In genomic region chr15:45715528-45715927, GRCh38 we compare ENCODE assay signal across 8 cellular contexts.
DNase-seq lines count a peak whose midpoint lies in the region; ATAC-seq, FAIRE-seq and TF ChIP-seq lines count a peak whose summit lies in the region.

No MANE protein-coding gene starts in this region.

- no peaks in the 10 kb centered on the region for H3K36me3 ChIP-seq in bronchial epithelial cell (ENCODE audit: control insufficient read depth, insufficient read depth, low read length)

- H3K27ac Mint-ChIP-seq in progenitor cell of endocrine pancreas = no peak overlapping the region

- H3K27me3 Mint-ChIP-seq in progenitor cell of endocrine pancreas = no peaks in the 10 kb centered on the region

- H3K36me3 Mint-ChIP-seq in progenitor cell of endocrine pancreas (ENCODE audit: insufficient read depth) = peaks cover 1% of the 10 kb centered on the region

- peak; percentile 54 for TF ChIP-seq CTCF in NB4 (IDR thresholded peaks at IDR 0.05; ENCODE audit: low read depth, low read length)
- peak; percentile 22 for TF ChIP-seq CTCF in bronchial epithelial cell (IDR thresholded peaks at IDR 0.05; ENCODE audit: insufficient read depth, low read length, severe bottlenecking)
- TF ChIP-seq CTCF in progenitor cell of endocrine pancreas (IDR thresholded peaks at IDR 0.05; ENCODE audit: unreplicated experiment) = peak; percentile 45

- no peaks in the 10 kb centered on the region for H3K27me3 ChIP-seq in bronchial epithelial cell (ENCODE audit: control insufficient read depth, insufficient read depth, low read length)

- H3K4me1 Mint-ChIP-seq in progenitor cell of endocrine pancreas (ENCODE audit: low read depth) = peaks cover 5% of the 10 kb centered on the region

- peak; percentile 40 for DNase-seq in NCI-H1092 treated with DMSO at 0.1 percent for 48 hours (lab: John Stamatoyannopoulos, UW)
- DNase-seq in NCI-H1092 (lab: John Stamatoyannopoulos, UW) = no peak
- DNase-seq in NB4 (ENCODE audit: low read depth) = peak; percentile 36
- DNase-seq in bronchial epithelial cell (ENCODE audit: low read depth) = peak; percentile 20
- no peak for DNase-seq in progenitor cell of endocrine pancreas (ENCODE audit: low spot score, unreplicated experiment)
- no peak for DNase-seq in activated CD4-positive, CD25-positive, alpha-beta regulatory T cell (lab: John Stamatoyannopoulos, UW)
- no peak for DNase-seq in NCI-H1436 treated with DMSO at 0.1 percent for 48 hours (lab: John Stamatoyannopoulos, UW)

- H3K9me3 Mint-ChIP-seq in progenitor cell of endocrine pancreas (ENCODE audit: low read depth) = no peaks in the 10 kb centered on the region

- FAIRE-seq in bronchial epithelial cell (lab: Jason Lieb, UNC) = no peak

- H3K4me3 Mint-ChIP-seq in progenitor cell of endocrine pancreas (ENCODE audit: low read depth) = no peak overlapping the region

- H3K4me3 ChIP-seq in NB4 (ENCODE audit: low read depth, low read length) (no peak overlapping the region), bronchial epithelial cell (ENCODE audit: low read depth, low read length) (no peak overlapping the region)

- TF ChIP-seq POLR2A in NB4 (IDR thresholded peaks at IDR 0.05; ENCODE audit: extremely low read depth, insufficient read length) = no peak

- ATAC-seq in HG03108 (IDR thresholded peaks at IDR 0.05; ENCODE audit: unreplicated experiment) = no peak

Comparison
In these comparisons a context has a peak if more than half of its experiments do, and no peak if none do; other contexts are left out.
1. DNase-seq: peak in NCI-H1092 treated with DMSO at 0.1 percent for 48 hours (single experiment), NB4 (single experiment) and bronchial epithelial cell (single experiment); none in NCI-H1092 (single experiment), progenitor cell of endocrine pancreas (single experiment), activated CD4-positive, CD25-positive, alpha-beta regulatory T cell (0 of 4) and NCI-H1436 treated with DMSO at 0.1 percent for 48 hours (single experiment).
2. Peak in every context shown above with its lines, with median percentiles within 50 percentile points of each other: CTCF ChIP-seq.